1 cellular context compared by ENCODE assay signal in the genomic region with DNA sequence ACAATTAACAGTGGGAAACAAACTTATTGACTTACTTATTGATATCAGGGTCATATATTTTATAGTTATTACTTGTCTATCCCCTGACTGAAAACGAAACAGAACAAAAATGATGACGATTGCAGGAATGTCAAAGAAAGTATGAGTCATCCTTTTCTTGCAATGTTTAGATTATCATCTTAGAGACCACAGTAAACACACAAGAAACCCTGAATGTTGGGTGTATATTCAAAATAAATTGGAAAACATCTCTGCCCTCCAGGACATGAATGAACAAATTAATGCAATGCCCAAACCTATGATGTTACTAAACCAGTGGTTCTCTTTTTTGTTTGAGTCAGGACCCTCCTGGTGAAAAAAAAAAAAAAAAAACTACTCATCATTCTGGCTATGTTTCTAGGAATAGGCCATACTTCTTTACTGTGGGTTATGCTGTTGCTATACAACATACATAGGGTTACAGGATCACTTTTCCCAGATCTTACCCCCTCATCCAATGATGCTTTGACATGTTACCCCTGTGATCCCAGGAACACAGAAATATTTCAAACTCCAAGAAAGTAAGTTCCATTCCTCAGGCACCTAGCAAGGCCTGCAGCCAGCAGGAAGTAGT.
TF ChIP-seq lines count a peak whose summit lies in the region.

No MANE protein-coding gene starts in this region.

TF ChIP-seq in SK-N-SH, 30 proteins besides CTCF, POLR2A, EP300 and RAD21 (continued from another document):
- no peak for TF ChIP-seq TEAD4 (IDR thresholded peaks at IDR 0.05; ENCODE audit: borderline replicate concordance, insufficient read depth)
- TF ChIP-seq GATA2 (CRISPR knock-in tag; IDR thresholded peaks at IDR 0.05): no peak
- TF ChIP-seq TCF12 (IDR thresholded peaks at IDR 0.05): peak; percentile 15; the same call in 1 of the 2 replicates
